In genomic region chr7:102511838-102512522, GRCh38 we compare ENCODE assay signal across 11 cellular contexts. TPM values are rescaled to one million over a fixed set of nuclear protein-coding genes. Genes with fewer than 3 reads are reported as not detected.
A peak's percentile ranks its signal among the peaks of the same experiment; 100 is the strongest.
DNase-seq lines count a peak whose midpoint lies in the region; ATAC-seq, FAIRE-seq and TF ChIP-seq lines count a peak whose summit lies in the region.
"Not testable (repeated sequence)": the region's sequence is repeated elsewhere in the genome, so short reads cannot be mapped to it uniquely, and the experiment has no call there.
"Had no signal": no experiment of that assay in that cellular context is flagged by ENCODE, and none has a peak within 500 bp of the region (broad histone marks: within the 10 kb centered on the region; RNA-seq: fewer than 3 reads in every experiment).

No MANE protein-coding gene starts in this region.

- not testable (repeated sequence) for H3F3A ChIP-seq in neural cell (ENCODE audit: insufficient read depth, low read length, poor library complexity, severe bottlenecking)

- not testable (repeated sequence) for H3K36me3 Mint-ChIP-seq in activated CD8-positive, alpha-beta T cell treated with anti-CD3 and anti-CD28 coated beads for 36 hours (ENCODE audit: low read depth)

- not testable (repeated sequence) for H3K9ac ChIP-seq in neural cell (ENCODE audit: low read length)

- not testable (repeated sequence) for H3K27ac ChIP-seq in A549
- H3K27ac ChIP-seq in neural cell (ENCODE audit: low read length) = peak overlapping the region; percentile 75

- H3K36me3 ChIP-seq in neural cell (ENCODE audit: insufficient read depth, low read length) = not testable (repeated sequence)

- POLR2A ChIA-PET in A549 (lab: Yijun Ruan, JAX); activated CD8-positive, alpha-beta T cell treated with anti-CD3 and anti-CD28 coated beads for 36 hours (lab: Charles Lee): not testable (repeated sequence)

- H3K4me2 ChIP-seq in A549; neural cell (ENCODE audit: low read length): not testable (repeated sequence)

- not testable (repeated sequence) for H4K20me1 ChIP-seq in neural cell (ENCODE audit: insufficient read depth)

- H3K4me3 ChIP-seq in A549; neural cell (ENCODE audit: low read length): not testable (repeated sequence)

- TF ChIP-seq POLR2A in A549 (IDR thresholded peaks at IDR 0.05; ENCODE audit: low read length) = not testable (repeated sequence)

- no CpG with 5 or more reads among the region's 30 CpGs for WGBS in A549 (ENCODE audit: missing lambda C conversion rate)

- TF ChIP-seq EP300 in A549 (IDR thresholded peaks at IDR 0.05); neural cell (conservative IDR thresholded peaks at IDR 0.05; ENCODE audit: poor library complexity, severe bottlenecking): not testable (repeated sequence)

- TF ChIP-seq CTCF in A549 (IDR thresholded peaks at IDR 0.05); activated CD8-positive, alpha-beta T cell treated with anti-CD3 and anti-CD28 coated beads for 36 hours (IDR thresholded peaks at IDR 0.05); neural cell (IDR thresholded peaks at IDR 0.05; ENCODE audit: poor library complexity, severe bottlenecking): not testable (repeated sequence)

- not testable (repeated sequence) for H2AFZ ChIP-seq in neural cell (ENCODE audit: low read depth, low read length)

- CTCF ChIA-PET in A549 (lab: Yijun Ruan, JAX); activated CD8-positive, alpha-beta T cell treated with anti-CD3 and anti-CD28 coated beads for 36 hours (lab: Charles Lee): not testable (repeated sequence)

- H3K4me3 Mint-ChIP-seq in activated CD8-positive, alpha-beta T cell treated with anti-CD3 and anti-CD28 coated beads for 36 hours = not testable (repeated sequence)

- not testable (repeated sequence) for H3K27ac Mint-ChIP-seq in activated CD8-positive, alpha-beta T cell treated with anti-CD3 and anti-CD28 coated beads for 36 hours

- not testable (repeated sequence) for H3K4me1 ChIP-seq in A549

- not testable (repeated sequence) for H3K27me3 Mint-ChIP-seq in activated CD8-positive, alpha-beta T cell treated with anti-CD3 and anti-CD28 coated beads for 36 hours

- H3K79me2 ChIP-seq in neural cell (replicated peaks; ENCODE audit: insufficient read depth, low read length) = not testable (repeated sequence)

- ATAC-seq in A549 (peak; percentile 48 to 76), GM18909 (IDR thresholded peaks at IDR 0.05; ENCODE audit: poor library complexity, unreplicated experiment) (peak; percentile 40), GM21515 (IDR thresholded peaks at IDR 0.05; ENCODE audit: unreplicated experiment) (peak; percentile 42), HG02852 (IDR thresholded peaks at IDR 0.05; ENCODE audit: unreplicated experiment) (peak; percentile 34), HG03439 (IDR thresholded peaks at IDR 0.05; ENCODE audit: unreplicated experiment) (peak; percentile 28), Right ventricle myocardium inferior (peak; percentile 79)
- peak; percentile 75 for ATAC-seq in activated CD8-positive, alpha-beta T cell treated with anti-CD3 and anti-CD28 coated beads for 36 hours

- intact Hi-C loops in activated CD8-positive, alpha-beta T cell treated with anti-CD3 and anti-CD28 coated beads for 36 hours (cut with micrococcal nuclease); Right ventricle myocardium inferior (cut with DNase I): not testable (repeated sequence)

- H3K9me3 ChIP-seq in A549; neural cell (ENCODE audit: low read length): not testable (repeated sequence)

- H3K9me3 Mint-ChIP-seq in activated CD8-positive, alpha-beta T cell treated with anti-CD3 and anti-CD28 coated beads for 36 hours = not testable (repeated sequence)

- TF ChIP-seq RAD21 in A549 (conservative IDR thresholded peaks at IDR 0.05 in 1 of 2, IDR thresholded peaks at IDR 0.05 in 1 of 2); neural cell (conservative IDR thresholded peaks at IDR 0.05): not testable (repeated sequence)

- not testable (repeated sequence) for H3K9me2 ChIP-seq in neural cell (ENCODE audit: insufficient read depth, low read length)

- H3K27me3 ChIP-seq in neural cell (ENCODE audit: insufficient read depth, low read depth, low read length) = not testable (repeated sequence)

- FAIRE-seq in A549 (lab: Jason Lieb, UNC) = not testable (repeated sequence)

- not testable (repeated sequence) for H3K4me1 Mint-ChIP-seq in activated CD8-positive, alpha-beta T cell treated with anti-CD3 and anti-CD28 coated beads for 36 hours (ENCODE audit: low read depth)

- not testable (repeated sequence) for DNase-seq in A549 (ENCODE audit: low read depth in 1 of 2, low spot score in 1 of 2); activated CD8-positive, alpha-beta T cell treated with anti-CD3 and anti-CD28 coated beads for 36 hours; Right ventricle myocardium inferior (ENCODE audit: missing footprints)

RNA-seq across cellular contexts. Expression of gene RASA4B, which starts 5.6 kb away (rescaled TPM):
- polyA plus RNA-seq in A549 (2011; rRNA removed) (0.83 and 0.93 TPM in 2 replicates), A549 (2017; fragmentation: RNase III; extraction: RNeasy Plus Mini Kit Qiagen cat#74134 plus additional on column Dnase treatment) (1.4 to 1.5 TPM (median 1.4 TPM) in 3 replicates), neural cell (31.9 and 43.0 TPM in 2 replicates)
- polyA plus RNA-seq in A549 (2012; cell fraction: cytosol; rRNA removed) = 0.65 and 1.0 TPM in 2 replicates
- polyA plus RNA-seq in A549 (2012; cell fraction: nucleus; rRNA removed) = 3.7 and 4.5 TPM in 2 replicates
- 0.87 and 1.3 TPM in 2 replicates for polyA minus RNA-seq in A549 (2011; rRNA and poly(A)+ RNA removed)
- total RNA-seq in activated CD8-positive, alpha-beta T cell treated with anti-CD3 and anti-CD28 coated beads for 36 hours = 10 to 100 TPM; 26.0 to 31.3 TPM
- total RNA-seq in Right ventricle myocardium inferior = 7.8 TPM
- polyA minus RNA-seq in neural cell = 22.7 and 29.7 TPM in 2 replicates
- total RNA-seq: Daoy had no signal

RNA-seq across cellular contexts. Expression of gene UPK3BL2, which starts 31.5 kb away (rescaled TPM):
- polyA plus RNA-seq in A549 (2011; rRNA removed) = 1.4 and 1.7 TPM in 2 replicates
- 4.9 and 6.1 TPM in 2 replicates for polyA plus RNA-seq in A549 (2012; cell fraction: cytosol; rRNA removed)
- polyA plus RNA-seq in A549 (2012; cell fraction: nucleus; rRNA removed) = 110 and 148 TPM in 2 replicates
- polyA plus RNA-seq in A549 (2017; fragmentation: RNase III; extraction: RNeasy Plus Mini Kit Qiagen cat#74134 plus additional on column Dnase treatment) = 3.3 to 3.9 TPM (median 3.7 TPM) in 3 replicates
- 2.1 and 3.9 TPM in 2 replicates for polyA minus RNA-seq in A549 (2011; rRNA and poly(A)+ RNA removed)
- 10 to 100 TPM; 21.4 to 22.3 TPM for total RNA-seq in activated CD8-positive, alpha-beta T cell treated with anti-CD3 and anti-CD28 coated beads for 36 hours
- 2.8 TPM for total RNA-seq in Right ventricle myocardium inferior
- 9.0 and 23.6 TPM in 2 replicates for polyA plus RNA-seq in neural cell
- polyA minus RNA-seq in neural cell = 3.7 and 4.4 TPM in 2 replicates

RNA-seq across cellular contexts. Expression of gene POLR2J, which starts 33.3 kb away (rescaled TPM):
- polyA plus RNA-seq in A549 (2011; rRNA removed) = 70.5 and 99.0 TPM in 2 replicates
- polyA plus RNA-seq in A549 (2012; cell fraction: cytosol; rRNA removed) = 189 and 192 TPM in 2 replicates
- polyA plus RNA-seq in A549 (2012; cell fraction: nucleus; rRNA removed) = 60.3 and 62.3 TPM in 2 replicates
- 101 to 107 TPM (median 104 TPM) in 3 replicates for polyA plus RNA-seq in A549 (2017; fragmentation: RNase III; extraction: RNeasy Plus Mini Kit Qiagen cat#74134 plus additional on column Dnase treatment)
- 25.1 and 34.7 TPM in 2 replicates for polyA minus RNA-seq in A549 (2011; rRNA and poly(A)+ RNA removed)
- total RNA-seq in activated CD8-positive, alpha-beta T cell treated with anti-CD3 and anti-CD28 coated beads for 36 hours = 10 to 100 TPM; 49.1 to 54.7 TPM
- total RNA-seq in Right ventricle myocardium inferior = 49.0 TPM
- polyA plus RNA-seq in neural cell = 42.6 and 52.9 TPM in 2 replicates
- polyA minus RNA-seq in neural cell = 14.4 and 14.6 TPM in 2 replicates

RNA-seq across cellular contexts. Expression of gene SPDYE2, which starts 39.0 kb away (rescaled TPM):
- 0.11 TPM in 1 of 2 replicates, not detected in the other for polyA plus RNA-seq in A549 (2011; rRNA removed)
- not detected in 2 replicates for polyA plus RNA-seq in A549 (2012; cell fraction: cytosol; rRNA removed)
- polyA plus RNA-seq in A549 (2012; cell fraction: nucleus; rRNA removed) = not detected in 2 replicates
- not detected in 3 replicates for polyA plus RNA-seq in A549 (2017; fragmentation: RNase III; extraction: RNeasy Plus Mini Kit Qiagen cat#74134 plus additional on column Dnase treatment)
- polyA minus RNA-seq in A549 (2011; rRNA and poly(A)+ RNA removed) = not detected in 2 replicates
- total RNA-seq in activated CD8-positive, alpha-beta T cell treated with anti-CD3 and anti-CD28 coated beads for 36 hours = not detected
- total RNA-seq in Right ventricle myocardium inferior = not detected
- polyA plus RNA-seq in neural cell = not detected in 2 replicates
- 0.49 TPM in 1 of 2 replicates, not detected in the other for polyA minus RNA-seq in neural cell
- total RNA-seq: breast epithelium, Daoy, neural crest cell had no signal

RNA-seq across cellular contexts. Expression of gene LRWD1, which starts 47.2 kb away (rescaled TPM):
- polyA plus RNA-seq in A549 (2011; rRNA removed) (10.7 and 14.9 TPM in 2 replicates), A549 (2017; fragmentation: RNase III; extraction: RNeasy Plus Mini Kit Qiagen cat#74134 plus additional on column Dnase treatment) (26.3 to 28.7 TPM (median 28.1 TPM) in 3 replicates), neural cell (85.5 and 108 TPM in 2 replicates)
- polyA plus RNA-seq in A549 (2012; cell fraction: cytosol; rRNA removed) = 28.4 and 34.9 TPM in 2 replicates
- 50.8 and 67.2 TPM in 2 replicates for polyA plus RNA-seq in A549 (2012; cell fraction: nucleus; rRNA removed)
- 17.9 TPM in 2 replicates for polyA minus RNA-seq in A549 (2011; rRNA and poly(A)+ RNA removed)
- 10 to 100 TPM; 12.3 to 12.7 TPM for total RNA-seq in activated CD8-positive, alpha-beta T cell treated with anti-CD3 and anti-CD28 coated beads for 36 hours
- 10.0 TPM for total RNA-seq in Right ventricle myocardium inferior
- polyA minus RNA-seq in neural cell = 46.4 and 63.1 TPM in 2 replicates

Comparison
In these comparisons a context has a peak if more than half of its experiments do, and no peak if none do; other contexts are left out.
1. ATAC-seq: peak in every context shown above with its lines; median percentile 79 in Right ventricle myocardium inferior; 75 in activated CD8-positive, alpha-beta T cell treated with anti-CD3 and anti-CD28 coated beads for 36 hours; 62 in A549; 42 in GM21515; 40 in GM18909; 34 in HG02852; 28 in HG03439.